1 cellular context compared by ENCODE assay signal in genomic region chr11:5291207-5291838, GRCh38.
TF ChIP-seq lines count a peak whose summit lies in the region.

No MANE protein-coding gene starts in this region.

TF ChIP-seq in K562, 482 proteins besides CTCF, POLR2A, EP300 and RAD21 (continued from another document and continues in another):
- TF ChIP-seq JUND (IDR thresholded peaks at IDR 0.05; ENCODE audit: borderline replicate concordance, low read depth, low read length) (no peak; the same call in 1 of the 2 replicates), JUND (tag; IDR thresholded peaks at IDR 0.05; ENCODE audit: borderline replicate concordance, low read depth, low read length) (peak; percentile 55; the same call in 1 of the 3 replicates), RFX1 (IDR thresholded peaks at IDR 0.05) (no peak), MCM2 (IDR thresholded peaks at IDR 0.05; ENCODE audit: low read depth) (no peak), RBM39 (optimal IDR thresholded peaks at IDR 0.05; ENCODE audit: low read depth, low read length) (no peak), BRD9 (IDR thresholded peaks at IDR 0.05; ENCODE audit: low read depth, partially characterized antibody) (peak; percentile 30), TCFL5 (CRISPR knock-in tag; conservative IDR thresholded peaks at IDR 0.05) (no peak), ZNF398 (CRISPR knock-in tag; IDR thresholded peaks at IDR 0.05) (no peak), MYBL2 (IDR thresholded peaks at IDR 0.05; ENCODE audit: low read depth) (no peak), MYBL2 (CRISPR knock-in tag; IDR thresholded peaks at IDR 0.05; ENCODE audit: borderline replicate concordance) (no peak), ZNF224 (CRISPR knock-in tag; IDR thresholded peaks at IDR 0.05) (no peak), PKNOX1 (IDR thresholded peaks at IDR 0.05) (peak; percentile 68), SPI1 (IDR thresholded peaks at IDR 0.05; ENCODE audit: borderline replicate concordance, low read depth, low read length) (peak; percentile 61), RBM17 (IDR thresholded peaks at IDR 0.05; ENCODE audit: borderline replicate concordance, low read depth, low read length) (no peak), TARDBP (IDR thresholded peaks at IDR 0.05) (no peak), PML (IDR thresholded peaks at IDR 0.05; ENCODE audit: low read length) (no peak), ZNF143 (CRISPR knock-in tag; IDR thresholded peaks at IDR 0.05) (no peak), FOXO4 (CRISPR knock-in tag; IDR thresholded peaks at IDR 0.05) (no peak), GTF2F1 (IDR thresholded peaks at IDR 0.05; ENCODE audit: low read depth, low read length) (no peak), VEZF1 (CRISPR knock-in tag; IDR thresholded peaks at IDR 0.05) (peak; percentile 60; the same call in 1 of the 2 replicates), TEAD4 (IDR thresholded peaks at IDR 0.05; ENCODE audit: low read length) (no peak; the same call in 1 of the 2 replicates), TEAD4 (CRISPR knock-in tag; IDR thresholded peaks at IDR 0.05; ENCODE audit: borderline replicate concordance) (no peak), PHB2 (IDR thresholded peaks at IDR 0.05; ENCODE audit: low read depth) (no peak), ATF2 (CRISPR knock-in tag; IDR thresholded peaks at IDR 0.05) (no peak), RHOXF2B (CRISPR knock-in tag; conservative IDR thresholded peaks at IDR 0.05) (no peak), POU5F1 (IDR thresholded peaks at IDR 0.05; ENCODE audit: borderline replicate concordance, low read depth, low read length, partially characterized antibody) (no peak), CC2D1A (IDR thresholded peaks at IDR 0.05) (peak; percentile 83), FOSL1 (tag; conservative IDR thresholded peaks at IDR 0.05) (no peak), HMG20B (CRISPR knock-in tag; IDR thresholded peaks at IDR 0.05) (no peak), CCNT2 (IDR thresholded peaks at IDR 0.05; ENCODE audit: borderline replicate concordance, extremely low read depth, insufficient read length, low read depth, low read length) (no peak), BCOR (IDR thresholded peaks at IDR 0.05) (no peak), ATF7 (IDR thresholded peaks at IDR 0.05) (0 out of 2 replicates have a peak, but pooled peaks have one; percentile 17), ESRRA (IDR thresholded peaks at IDR 0.05; ENCODE audit: borderline replicate concordance, low read depth) (no peak), SRSF3 (IDR thresholded peaks at IDR 0.05; ENCODE audit: insufficient read depth, low read length) (no peak), ZKSCAN8 (CRISPR knock-in tag; IDR thresholded peaks at IDR 0.05) (no peak), L3MBTL2 (IDR thresholded peaks at IDR 0.05) (0 out of 2 replicates have a peak, but pooled peaks have one; percentile 33), CHD1 (IDR thresholded peaks at IDR 0.05; ENCODE audit: low read length) (no peak), RB1 (IDR thresholded peaks at IDR 0.05; ENCODE audit: low read depth) (peak; percentile 16; the same call in 1 of the 2 replicates), KLF16 (IDR thresholded peaks at IDR 0.05) (peak; percentile 30; the same call in 1 of the 2 replicates), FOXA1 (IDR thresholded peaks at IDR 0.05; ENCODE audit: borderline replicate concordance) (no peak), ZNF583 (CRISPR knock-in tag; IDR thresholded peaks at IDR 0.05) (no peak), ZZZ3 (IDR thresholded peaks at IDR 0.05) (no peak), CREB1 (IDR thresholded peaks at IDR 0.05) (no peak), CREB1 (CRISPR knock-in tag; IDR thresholded peaks at IDR 0.05) (no peak)
- TF ChIP-seq, protein P1, sequence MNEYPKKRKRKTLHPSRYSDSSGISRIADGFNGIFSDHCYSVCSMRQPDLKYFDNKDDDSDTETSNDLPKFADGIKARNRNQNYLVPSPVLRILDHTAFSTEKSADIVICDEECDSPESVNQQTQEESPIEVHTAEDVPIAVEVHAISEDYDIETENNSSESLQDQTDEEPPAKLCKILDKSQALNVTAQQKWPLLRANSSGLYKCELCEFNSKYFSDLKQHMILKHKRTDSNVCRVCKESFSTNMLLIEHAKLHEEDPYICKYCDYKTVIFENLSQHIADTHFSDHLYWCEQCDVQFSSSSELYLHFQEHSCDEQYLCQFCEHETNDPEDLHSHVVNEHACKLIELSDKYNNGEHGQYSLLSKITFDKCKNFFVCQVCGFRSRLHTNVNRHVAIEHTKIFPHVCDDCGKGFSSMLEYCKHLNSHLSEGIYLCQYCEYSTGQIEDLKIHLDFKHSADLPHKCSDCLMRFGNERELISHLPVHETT (CRISPR knock-in tag; conservative IDR thresholded peaks at IDR 0.05 in 1 of 2, IDR thresholded peaks at IDR 0.05 in 1 of 2) = peak in 1 of 2 experiments; percentile 34; a peak in 1 of 4 replicates
- TF ChIP-seq, protein P2, sequence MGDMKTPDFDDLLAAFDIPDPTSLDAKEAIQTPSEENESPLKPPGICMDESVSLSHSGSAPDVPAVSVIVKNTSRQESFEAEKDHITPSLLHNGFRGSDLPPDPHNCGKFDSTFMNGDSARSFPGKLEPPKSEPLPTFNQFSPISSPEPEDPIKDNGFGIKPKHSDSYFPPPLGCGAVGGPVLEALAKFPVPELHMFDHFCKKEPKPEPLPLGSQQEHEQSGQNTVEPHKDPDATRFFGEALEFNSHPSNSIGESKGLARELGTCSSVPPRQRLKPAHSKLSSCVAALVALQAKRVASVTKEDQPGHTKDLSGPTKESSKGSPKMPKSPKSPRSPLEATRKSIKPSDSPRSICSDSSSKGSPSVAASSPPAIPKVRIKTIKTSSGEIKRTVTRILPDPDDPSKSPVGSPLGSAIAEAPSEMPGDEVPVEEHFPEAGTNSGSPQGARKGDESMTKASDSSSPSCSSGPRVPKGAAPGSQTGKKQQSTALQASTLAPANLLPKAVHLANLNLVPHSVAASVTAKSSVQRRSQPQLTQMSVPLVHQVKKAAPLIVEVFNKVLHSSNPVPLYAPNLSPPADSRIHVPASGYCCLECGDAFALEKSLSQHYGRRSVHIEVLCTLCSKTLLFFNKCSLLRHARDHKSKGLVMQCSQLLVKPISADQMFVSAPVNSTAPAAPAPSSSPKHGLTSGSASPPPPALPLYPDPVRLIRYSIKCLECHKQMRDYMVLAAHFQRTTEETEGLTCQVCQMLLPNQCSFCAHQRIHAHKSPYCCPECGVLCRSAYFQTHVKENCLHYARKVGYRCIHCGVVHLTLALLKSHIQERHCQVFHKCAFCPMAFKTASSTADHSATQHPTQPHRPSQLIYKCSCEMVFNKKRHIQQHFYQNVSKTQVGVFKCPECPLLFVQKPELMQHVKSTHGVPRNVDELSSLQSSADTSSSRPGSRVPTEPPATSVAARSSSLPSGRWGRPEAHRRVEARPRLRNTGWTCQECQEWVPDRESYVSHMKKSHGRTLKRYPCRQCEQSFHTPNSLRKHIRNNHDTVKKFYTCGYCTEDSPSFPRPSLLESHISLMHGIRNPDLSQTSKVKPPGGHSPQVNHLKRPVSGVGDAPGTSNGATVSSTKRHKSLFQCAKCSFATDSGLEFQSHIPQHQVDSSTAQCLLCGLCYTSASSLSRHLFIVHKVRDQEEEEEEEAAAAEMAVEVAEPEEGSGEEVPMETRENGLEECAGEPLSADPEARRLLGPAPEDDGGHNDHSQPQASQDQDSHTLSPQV (IDR thresholded peaks at IDR 0.05) = peak; percentile 92
- TF ChIP-seq, protein P3, sequence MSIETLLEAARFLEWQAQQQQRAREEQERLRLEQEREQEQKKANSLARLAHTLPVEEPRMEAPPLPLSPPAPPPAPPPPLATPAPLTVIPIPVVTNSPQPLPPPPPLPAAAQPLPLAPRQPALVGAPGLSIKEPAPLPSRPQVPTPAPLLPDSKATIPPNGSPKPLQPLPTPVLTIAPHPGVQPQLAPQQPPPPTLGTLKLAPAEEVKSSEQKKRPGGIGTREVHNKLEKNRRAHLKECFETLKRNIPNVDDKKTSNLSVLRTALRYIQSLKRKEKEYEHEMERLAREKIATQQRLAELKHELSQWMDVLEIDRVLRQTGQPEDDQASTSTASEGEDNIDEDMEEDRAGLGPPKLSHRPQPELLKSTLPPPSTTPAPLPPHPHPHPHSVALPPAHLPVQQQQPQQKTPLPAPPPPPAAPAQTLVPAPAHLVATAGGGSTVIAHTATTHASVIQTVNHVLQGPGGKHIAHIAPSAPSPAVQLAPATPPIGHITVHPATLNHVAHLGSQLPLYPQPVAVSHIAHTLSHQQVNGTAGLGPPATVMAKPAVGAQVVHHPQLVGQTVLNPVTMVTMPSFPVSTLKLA (conservative IDR thresholded peaks at IDR 0.05) = peak in 1 of 2 experiments; percentile 34; a peak in 2 of 4 replicates
- TF ChIP-seq, protein P4, sequence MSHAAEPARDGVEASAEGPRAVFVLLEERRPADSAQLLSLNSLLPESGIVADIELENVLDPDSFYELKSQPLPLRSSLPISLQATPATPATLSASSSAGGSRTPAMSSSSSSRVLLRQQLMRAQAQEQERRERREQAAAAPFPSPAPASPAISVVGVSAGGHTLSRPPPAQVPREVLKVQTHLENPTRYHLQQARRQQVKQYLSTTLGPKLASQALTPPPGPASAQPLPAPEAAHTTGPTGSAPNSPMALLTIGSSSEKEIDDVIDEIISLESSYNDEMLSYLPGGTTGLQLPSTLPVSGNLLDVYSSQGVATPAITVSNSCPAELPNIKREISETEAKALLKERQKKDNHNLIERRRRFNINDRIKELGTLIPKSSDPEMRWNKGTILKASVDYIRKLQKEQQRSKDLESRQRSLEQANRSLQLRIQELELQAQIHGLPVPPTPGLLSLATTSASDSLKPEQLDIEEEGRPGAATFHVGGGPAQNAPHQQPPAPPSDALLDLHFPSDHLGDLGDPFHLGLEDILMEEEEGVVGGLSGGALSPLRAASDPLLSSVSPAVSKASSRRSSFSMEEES (CRISPR knock-in tag; IDR thresholded peaks at IDR 0.05) = no peak
- TF ChIP-seq, protein P5, sequence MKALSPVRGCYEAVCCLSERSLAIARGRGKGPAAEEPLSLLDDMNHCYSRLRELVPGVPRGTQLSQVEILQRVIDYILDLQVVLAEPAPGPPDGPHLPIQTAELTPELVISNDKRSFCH (CRISPR knock-in tag; IDR thresholded peaks at IDR 0.05) = no peak
- TF ChIP-seq, protein P5 (tag; IDR thresholded peaks at IDR 0.05) = no peak
- TF ChIP-seq, protein P6, sequence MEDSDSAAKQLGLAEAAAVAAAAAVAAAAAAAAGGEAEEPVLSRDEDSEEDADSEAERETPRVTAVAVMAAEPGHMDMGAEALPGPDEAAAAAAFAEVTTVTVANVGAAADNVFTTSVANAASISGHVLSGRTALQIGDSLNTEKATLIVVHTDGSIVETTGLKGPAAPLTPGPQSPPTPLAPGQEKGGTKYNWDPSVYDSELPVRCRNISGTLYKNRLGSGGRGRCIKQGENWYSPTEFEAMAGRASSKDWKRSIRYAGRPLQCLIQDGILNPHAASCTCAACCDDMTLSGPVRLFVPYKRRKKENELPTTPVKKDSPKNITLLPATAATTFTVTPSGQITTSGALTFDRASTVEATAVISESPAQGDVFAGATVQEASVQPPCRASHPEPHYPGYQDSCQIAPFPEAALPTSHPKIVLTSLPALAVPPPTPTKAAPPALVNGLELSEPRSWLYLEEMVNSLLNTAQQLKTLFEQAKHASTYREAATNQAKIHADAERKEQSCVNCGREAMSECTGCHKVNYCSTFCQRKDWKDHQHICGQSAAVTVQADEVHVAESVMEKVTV (CRISPR knock-in tag; IDR thresholded peaks at IDR 0.05) = peak; percentile 93
